Comparison of ENCODE assay signal across 20 cellular contexts in the genomic region with DNA sequence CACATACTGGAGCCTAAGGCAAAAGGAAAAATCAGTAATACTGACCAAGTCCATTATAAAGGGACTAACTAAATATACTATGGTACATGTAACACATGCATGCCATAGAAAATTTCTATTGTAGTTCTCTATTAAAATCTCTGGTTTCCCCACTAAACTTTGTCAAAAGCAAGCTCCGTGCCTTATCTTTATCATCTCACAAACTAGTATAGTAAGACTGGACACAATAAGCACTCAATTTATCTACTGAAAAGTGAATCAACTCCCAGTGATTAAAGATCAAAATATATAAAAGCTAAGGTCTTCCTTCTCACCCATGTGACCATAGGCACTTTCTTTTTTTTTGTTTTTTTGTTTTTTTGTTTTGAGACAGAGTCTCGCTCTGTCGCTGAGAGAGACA.
"Had no signal": no experiment of that assay in that cellular context is flagged by ENCODE, and none has a peak within 500 bp of the region (broad histone marks: within the 10 kb centered on the region; RNA-seq: fewer than 3 reads in every experiment).

No MANE protein-coding gene starts in this region.

- H3K27ac Mint-ChIP-seq: activated B cell treated with CpG ODN at 0.5 μM for 24 hours; activated CD4-positive, alpha-beta T cell treated with anti-CD3 and anti-CD28 coated beads, Interleukin-2, amount 10 ng/mL, durations not matched to agents 7 days and 5 days; activated naive CD8-positive, alpha-beta T cell treated with anti-CD3 and anti-CD28 coated beads for 36 hours; activated T-cell treated with anti-CD3 and anti-CD28 coated beads, Interleukin-2, amount 50 U/mL, for 72 hours; dendritic cell treated with granulocyte-macrophage colony-stimulating factor and Interleukin-4, amounts not matched to agents 40 ng/mL and 50 ng/mL, for 4 days; naive thymus-derived CD4-positive, alpha-beta T cell; stimulated activated naive B cell treated with anti-CD40 and anti-IgM and Interleukin-4, amounts not matched to agents 10 μg/mL and 1 μg/mL and 100 μg/mL, for 72 hours; T-helper 1 cell treated with Interleukin-12 subunit alpha and Interleukin-12 subunit beta and Interleukin-4 antibody, amounts not matched to agents 30 μg/mL and 1 μg/mL, for 36 hours had no signal

- H3K36me3 Mint-ChIP-seq: activated naive CD8-positive, alpha-beta T cell treated with anti-CD3 and anti-CD28 coated beads for 36 hours had no signal

- H3K9me3 Mint-ChIP-seq: activated B cell treated with CpG ODN at 0.5 μM for 24 hours; activated CD4-positive, alpha-beta T cell treated with anti-CD3 and anti-CD28 coated beads, Interleukin-2, amount 10 ng/mL, durations not matched to agents 7 days and 5 days; activated naive CD8-positive, alpha-beta T cell treated with anti-CD3 and anti-CD28 coated beads for 36 hours; activated T-cell treated with anti-CD3 and anti-CD28 coated beads, Interleukin-2, amount 50 U/mL, for 72 hours; dendritic cell treated with granulocyte-macrophage colony-stimulating factor and Interleukin-4, amounts not matched to agents 40 ng/mL and 50 ng/mL, for 4 days; naive thymus-derived CD4-positive, alpha-beta T cell; T-helper 1 cell treated with Interleukin-12 subunit alpha and Interleukin-12 subunit beta and Interleukin-4 antibody, amounts not matched to agents 30 μg/mL and 1 μg/mL, for 36 hours had no signal

- H3K4me3 Mint-ChIP-seq: activated B cell treated with CpG ODN at 0.5 μM for 24 hours; activated CD4-positive, alpha-beta T cell treated with anti-CD3 and anti-CD28 coated beads, Interleukin-2, amount 10 ng/mL, durations not matched to agents 7 days and 5 days; activated naive CD8-positive, alpha-beta T cell treated with anti-CD3 and anti-CD28 coated beads for 36 hours; activated T-cell treated with anti-CD3 and anti-CD28 coated beads, Interleukin-2, amount 50 U/mL, for 72 hours; dendritic cell treated with granulocyte-macrophage colony-stimulating factor and Interleukin-4, amounts not matched to agents 40 ng/mL and 50 ng/mL, for 4 days; naive thymus-derived CD4-positive, alpha-beta T cell; stimulated activated naive B cell treated with anti-CD40 and anti-IgM and Interleukin-4, amounts not matched to agents 10 μg/mL and 1 μg/mL and 100 μg/mL, for 72 hours; T-helper 1 cell treated with Interleukin-12 subunit alpha and Interleukin-12 subunit beta and Interleukin-4 antibody, amounts not matched to agents 30 μg/mL and 1 μg/mL, for 36 hours had no signal

- DNase-seq: activated B cell treated with CpG ODN at 0.5 μM for 24 hours; activated CD4-positive, alpha-beta T cell treated with anti-CD3 and anti-CD28 coated beads, Interleukin-2, amount 10 ng/mL, durations not matched to agents 7 days and 5 days; activated CD8-positive, alpha-beta memory T cell treated with anti-CD3 and anti-CD28 coated beads, Interleukin-2, amount 50 U/mL, for 48 hours; activated gamma-delta T cell; activated naive CD8-positive, alpha-beta T cell treated with anti-CD3 and anti-CD28 coated beads for 36 hours; activated T-cell treated with anti-CD3 and anti-CD28 coated beads, Interleukin-2, amount 50 U/mL, for 72 hours; amygdala; cerebellar nuclear complex; gastrocnemius medialis; heart right ventricle; left colon; naive thymus-derived CD4-positive, alpha-beta T cell; retina; stimulated activated CD4-positive, alpha-beta T cell treated with anti-CD3 and anti-CD28 coated beads, Interleukin-15, amount 100 ng/mL, for 24 hours; stimulated activated CD4-positive, alpha-beta T cell treated with anti-CD3 and anti-CD28 coated beads, Interleukin-4, amount 100 ng/mL, for 1 hour; stimulated activated naive B cell treated with anti-CD40 and anti-IgM and Interleukin-4, amounts not matched to agents 10 μg/mL and 1 μg/mL and 100 μg/mL, for 72 hours had no signal

- H3K9me3 ChIP-seq: gastrocnemius medialis, heart right ventricle, thyroid gland had no signal

- H3K27me3 Mint-ChIP-seq: activated naive CD8-positive, alpha-beta T cell treated with anti-CD3 and anti-CD28 coated beads for 36 hours; stimulated activated naive B cell treated with anti-CD40 and anti-IgM and Interleukin-4, amounts not matched to agents 10 μg/mL and 1 μg/mL and 100 μg/mL, for 72 hours had no signal

- H3K36me3 ChIP-seq: gastrocnemius medialis, heart right ventricle, thyroid gland had no signal

- H3K27ac ChIP-seq: gastrocnemius medialis, heart right ventricle had no signal

- H3K4me3 ChIP-seq: gastrocnemius medialis, heart right ventricle, lung, thyroid gland had no signal

- H3K27me3 ChIP-seq: gastrocnemius medialis, heart right ventricle, thyroid gland had no signal
